21 cellular contexts compared by ENCODE assay signal in the genomic region with DNA sequence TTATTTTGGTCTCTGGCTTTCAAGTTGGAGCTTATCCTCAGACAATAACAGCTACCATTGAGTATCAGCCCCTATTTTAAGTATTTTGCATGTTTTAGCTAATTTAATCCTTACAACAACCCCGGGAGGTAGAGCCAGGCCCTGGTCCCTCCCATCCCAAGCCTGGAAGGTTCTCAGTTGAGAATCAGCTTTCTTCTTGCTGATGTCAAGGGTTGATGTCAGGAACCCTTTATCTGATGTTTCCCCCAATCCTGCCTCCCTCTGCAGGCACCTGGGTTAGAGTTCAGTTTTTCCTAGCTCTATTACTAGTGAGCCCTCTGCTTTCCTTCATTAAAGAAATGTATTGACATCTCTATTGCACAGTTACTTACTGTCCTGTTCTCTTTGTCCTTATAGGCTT. TPM values are rescaled to one million over a fixed set of nuclear protein-coding genes. Genes with fewer than 3 reads are reported as not detected.
A peak's percentile ranks its signal among the peaks of the same experiment; 100 is the strongest.
DNase-seq lines count a peak whose midpoint lies in the region; ATAC-seq, FAIRE-seq and TF ChIP-seq lines count a peak whose summit lies in the region.
"Had no signal": no experiment of that assay in that cellular context is flagged by ENCODE, and none has a peak within 500 bp of the region (broad histone marks: within the 10 kb centered on the region; RNA-seq: fewer than 3 reads in every experiment).

No MANE protein-coding gene starts in this region.

- H3K9me3 Mint-ChIP-seq in HFFc6, result no peaks in the 10 kb centered on the region
- H3K9me3 Mint-ChIP-seq in neural progenitor cell, result no peaks in the 10 kb centered on the region
- H3K9me3 Mint-ChIP-seq: CD8-positive, alpha-beta memory T cell had no signal

- H3K4me2 ChIP-seq in K562 (ENCODE audit: insufficient read depth, low read length) (no peak overlapping the region; the same call in 1 of the 2 replicates), neural progenitor cell (no peak overlapping the region)

- H3K27ac Mint-ChIP-seq in HFFc6 (peak overlapping the region; percentile 12; the same call in 1 of the 2 replicates), neural progenitor cell (no peak overlapping the region)

- no peak for TF ChIP-seq CTCF in HFFc6 (IDR thresholded peaks at IDR 0.05)
- no peak for TF ChIP-seq CTCF in K562 (IDR thresholded peaks at IDR 0.05 in 2 of 3, conservative IDR thresholded peaks at IDR 0.05 in 1 of 3; ENCODE audit: insufficient read depth in 2 of 3, low read depth in 1 of 3, low read length in 3 of 3)
- no peak for TF ChIP-seq CTCF in neural progenitor cell (IDR thresholded peaks at IDR 0.05)

- no peak for TF ChIP-seq POLR2A in K562 (conservative IDR thresholded peaks at IDR 0.05)

- CTCF ChIA-PET in K562 (lab: Yijun Ruan, JAX; ENCODE audit: low intra/inter-chr PET ratio), result no interaction called here

- H3K27ac ChIP-seq in K562 (ENCODE audit: extremely low read depth, low read depth, low read length) (peak overlapping the region; percentile 19; the same call in 2 of the 3 replicates), neural progenitor cell (no peak overlapping the region)
- H3K27ac ChIP-seq: Peyer's patch, SJSA1 had no signal

- POLR2A ChIA-PET in K562 (lab: Yijun Ruan, JAX), result interaction anchor here (0.6 to 8.7 kb wide), 12 partner anchors 8 to 240 kb away, joined by 3 to 76 read pairs (median 4); a partner anchor contains a TSS

- TF ChIP-seq EP300 in K562 (IDR thresholded peaks at IDR 0.05; ENCODE audit: low read length), result no peak

- H3K4me3 Mint-ChIP-seq in HFFc6 (no peak overlapping the region), neural progenitor cell (no peak overlapping the region)

- ATAC-seq in K562 (no peak), HG02938 (IDR thresholded peaks at IDR 0.05; ENCODE audit: unreplicated experiment) (no peak)
- ATAC-seq: GM12878 had no signal

- peaks cover 28 to 68% of the 10 kb centered on the region in 2 experiments for H3K4me1 ChIP-seq in K562 (replicated peaks in 1 of 2; ENCODE audit: control insufficient read depth in 2 of 2, insufficient read depth in 2 of 2, low read length in 2 of 2)
- H3K4me1 ChIP-seq in neural progenitor cell, result peaks cover 20% of the 10 kb centered on the region

- H3K9ac ChIP-seq in K562 (ENCODE audit: insufficient read depth in 1 of 2, low read depth in 2 of 2, low read length in 2 of 2), result peak overlapping the region in 1 of 2 experiments; percentile 0; a peak in 2 of 4 replicates
- no peak overlapping the region for H3K9ac ChIP-seq in neural progenitor cell

- H3F3A ChIP-seq in neural progenitor cell (ENCODE audit: low read depth), result peaks cover 28% of the 10 kb centered on the region

- H3K27me3 ChIP-seq in K562 (ENCODE audit: control insufficient read depth in 2 of 2, insufficient read depth in 2 of 2, low read length in 2 of 2) (no peaks in the 10 kb centered on the region), neural progenitor cell (no peaks in the 10 kb centered on the region)
- H3K27me3 ChIP-seq: Peyer's patch, SJSA1 had no signal

- intact Hi-C loops in K562 (cut with micrococcal nuclease), result loop anchor here (5.0 kb wide), 1 partner anchor 141 kb away; no protein-coding TSS in a partner anchor

- no peaks in the 10 kb centered on the region for H3K9me1 ChIP-seq in K562 (ENCODE audit: control insufficient read depth, insufficient read depth, low read length)

- H4K20me1 ChIP-seq in K562 (replicated peaks; ENCODE audit: control insufficient read depth, insufficient read depth, low read length), result no peaks in the 10 kb centered on the region
- H4K20me1 ChIP-seq in neural progenitor cell (ENCODE audit: low read depth), result no peaks in the 10 kb centered on the region

- H3K4me3 ChIP-seq in K562 (no peak overlapping the region), neural progenitor cell (no peak overlapping the region)
- H3K4me3 ChIP-seq: GM12878, Peyer's patch, SJSA1 had no signal

- BruUV-seq in K562 (replicated peaks; lab: Mats Ljungman, UMichigan), result no TSS peak

- in situ Hi-C loops in K562 (cut with MboI), result no loop called here

- peaks cover 3% of the 10 kb centered on the region; the same call in 1 of the 3 replicates for H3K36me3 ChIP-seq in K562 (ENCODE audit: control insufficient read depth, insufficient read depth, low read length)
- no peaks in the 10 kb centered on the region for H3K36me3 ChIP-seq in neural progenitor cell
- H3K36me3 ChIP-seq: Peyer's patch, SJSA1 had no signal

- no peak for DNase-seq in HFFc6
- DNase-seq in K562 (ENCODE audit: extremely low read depth in 1 of 4, low spot score in 3 of 4), result peak in 1 of 4 experiments; percentile 55
- no peak for DNase-seq in neural progenitor cell (ENCODE audit: low spot score)
- DNase-seq in NCI-H446 treated with DMSO at 0.1 percent for 48 hours (lab: John Stamatoyannopoulos, UW), result no peak
- DNase-seq: C1 segment of cervical spinal cord; CD8-positive, alpha-beta memory T cell; DMS53; EL; GOT3; MM.1S; NCI-H1092 treated with DMSO at 0.1 percent for 48 hours; NCI-H146; NCI-H2081; NCI-H2171 treated with DMSO at 0.1 percent for 48 hours; NCI-H446; Peyer's patch had no signal

- FAIRE-seq in K562 (lab: Jason Lieb, UNC), result no peak
- FAIRE-seq: GM12878, GM18507 had no signal

- H3K36me3 Mint-ChIP-seq in HFFc6 (ENCODE audit: low read depth) (peaks cover 21% of the 10 kb centered on the region), neural progenitor cell (no peaks in the 10 kb centered on the region)

- H3K27me3 Mint-ChIP-seq in HFFc6 (ENCODE audit: insufficient read depth) (no peaks in the 10 kb centered on the region; the same call in 1 of the 2 replicates), neural progenitor cell (ENCODE audit: insufficient read depth, low read depth) (no peaks in the 10 kb centered on the region)
- H3K27me3 Mint-ChIP-seq: CD8-positive, alpha-beta memory T cell had no signal

- 17% methylated on average over 1 of the region's 1 CpG for WGBS in K562 (ENCODE audit: insufficient coverage, low coverage, missing lambda C conversion rate)

- H3K4me1 Mint-ChIP-seq in HFFc6 (ENCODE audit: low read depth), result peaks cover 61% of the 10 kb centered on the region
- H3K4me1 Mint-ChIP-seq in neural progenitor cell, result peaks cover 35% of the 10 kb centered on the region

- H2AFZ ChIP-seq in K562 (ENCODE audit: low read depth, low read length) (peak overlapping the region; percentile 3; the same call in 1 of the 2 replicates), neural progenitor cell (replicated peaks) (peak overlapping the region; percentile 27)

- H3K79me2 ChIP-seq in K562 (ENCODE audit: control insufficient read depth, insufficient read depth, low read length), result peaks cover 42% of the 10 kb centered on the region
- peaks cover 2% of the 10 kb centered on the region for H3K79me2 ChIP-seq in neural progenitor cell (ENCODE audit: low read depth)

- TF ChIP-seq RAD21 in K562 (CRISPR knock-in tag; conservative IDR thresholded peaks at IDR 0.05 in 1 of 2, IDR thresholded peaks at IDR 0.05 in 1 of 2), result no peak

- H3K9me3 ChIP-seq in K562 (replicated peaks; ENCODE audit: control insufficient read depth, insufficient read depth, low read depth, low read length) (no peaks in the 10 kb centered on the region), neural progenitor cell (ENCODE audit: low read depth) (no peaks in the 10 kb centered on the region)
- H3K9me3 ChIP-seq: Peyer's patch, SJSA1 had no signal

RNA-seq across cellular contexts. Expression of a gene that starts 3.6 kb away (rescaled TPM):
- total RNA-seq in HFFc6 (2021; fragmentation: NEBNext Ultra II Directional; extraction: Animal tissue kit (Norgen Biotek cat#: 25700)), result 10 to 100 TPM in 5 of 6 experiments, 1 to 10 TPM in 1; 9.6 to 17.8 (median 14.7) TPM
- total RNA-seq in K562 (2011; cell fraction: chromatin; rRNA removed; ENCODE audit: low replicate concordance), result 6.8 and 15.4 TPM in 2 replicates
- 7.5 and 9.5 TPM in 2 replicates for total RNA-seq in K562 (2011; cell fraction: nucleolus; rRNA removed)
- total RNA-seq in K562 (2011; cell fraction: nucleoplasm; rRNA removed), result 9.6 and 14.4 TPM in 2 replicates
- total RNA-seq in K562 (2014; rRNA removed) (32.6 and 44.7 TPM in 2 replicates), K562 (2014; rRNA removed; fragmentation: Illumina TruSeq; extraction: Trizol) (46.5 and 48.3 TPM in 2 replicates), K562 (2015; rRNA removed; fragmentation: Illumina TruSeq; extraction: Trizol) (41.1 and 44.5 TPM in 2 replicates), K562 (2021) (31.7 and 36.0 TPM in 2 replicates), neural progenitor cell (ENCODE audit: low replicate concordance) (55.5 and 103 TPM in 2 replicates)
- polyA plus RNA-seq in K562 (2011; rRNA removed) (42.8 and 49.4 TPM in 2 replicates), K562 (2014; fragmentation: Illumina TruSeq; extraction: Trizol) (49.7 and 53.2 TPM in 2 replicates), K562 (2014; fragmentation: Nextera tagmentation; extraction: Ambion mirVana) (10 to 100 TPM; 37.9 TPM), K562 (2014; rRNA removed) (32.6 and 40.0 TPM in 2 replicates)
- 12.9 and 26.0 TPM in 2 replicates for polyA plus RNA-seq in K562 (2011; cell fraction: cytosol; rRNA removed)
- 7.9 and 14.9 TPM in 2 replicates for polyA plus RNA-seq in K562 (2011; cell fraction: nucleus; rRNA removed)
- polyA plus RNA-seq in K562 (2012), result 43.0 and 46.8 TPM in 2 replicates
- polyA minus RNA-seq in K562 (2011; rRNA and poly(A)+ RNA removed), result 19.4 and 19.7 TPM in 2 replicates
- 3.7 and 6.6 TPM in 2 replicates for polyA minus RNA-seq in K562 (2011; cell fraction: cytosol; rRNA and poly(A)+ RNA removed)
- 2.6 and 5.1 TPM in 2 replicates for polyA minus RNA-seq in K562 (2011; cell fraction: nucleus; rRNA and poly(A)+ RNA removed)

RNA-seq across cellular contexts. Expression of a gene that starts 3.9 kb away (rescaled TPM):
- total RNA-seq in HFFc6 (2021; fragmentation: NEBNext Ultra II Directional; extraction: Animal tissue kit (Norgen Biotek cat#: 25700)), result 10 to 100 TPM in 3 of 6 experiments, 1 to 10 TPM in 3; 8.9 to 12.3 (median 10.4) TPM
- 68.5 and 80.5 TPM in 2 replicates for total RNA-seq in K562 (2011; cell fraction: chromatin; rRNA removed; ENCODE audit: low replicate concordance)
- 66.4 and 81.6 TPM in 2 replicates for total RNA-seq in K562 (2011; cell fraction: nucleolus; rRNA removed)
- total RNA-seq in K562 (2011; cell fraction: nucleoplasm; rRNA removed), result 80.8 and 97.2 TPM in 2 replicates
- total RNA-seq in K562 (2014; rRNA removed), result 15.7 and 18.2 TPM in 2 replicates
- 23.7 and 25.0 TPM in 2 replicates for total RNA-seq in K562 (2014; rRNA removed; fragmentation: Illumina TruSeq; extraction: Trizol)
- total RNA-seq in K562 (2015; rRNA removed; fragmentation: Illumina TruSeq; extraction: Trizol), result 22.2 and 23.7 TPM in 2 replicates
- total RNA-seq in K562 (2021), result 20.5 and 22.5 TPM in 2 replicates
- 15.3 and 24.9 TPM in 2 replicates for polyA plus RNA-seq in K562 (2011; rRNA removed)
- polyA plus RNA-seq in K562 (2011; cell fraction: cytosol; rRNA removed), result 13.2 and 16.1 TPM in 2 replicates
- 28.4 and 45.9 TPM in 2 replicates for polyA plus RNA-seq in K562 (2011; cell fraction: nucleus; rRNA removed)
- 15.9 and 21.3 TPM in 2 replicates for polyA plus RNA-seq in K562 (2012)
- 25.3 and 31.4 TPM in 2 replicates for polyA plus RNA-seq in K562 (2014; fragmentation: Illumina TruSeq; extraction: Trizol)
- 10 to 100 TPM in 1 of 2 experiments, 1 to 10 TPM in 1; 8.0 to 12.9 TPM for polyA plus RNA-seq in K562 (2014; fragmentation: Nextera tagmentation; extraction: Ambion mirVana)
- 16.6 and 20.3 TPM in 2 replicates for polyA plus RNA-seq in K562 (2014; rRNA removed)
- polyA minus RNA-seq in K562 (2011; rRNA and poly(A)+ RNA removed), result 21.4 and 35.1 TPM in 2 replicates
- polyA minus RNA-seq in K562 (2011; cell fraction: cytosol; rRNA and poly(A)+ RNA removed), result 14.4 and 16.4 TPM in 2 replicates
- polyA minus RNA-seq in K562 (2011; cell fraction: nucleus; rRNA and poly(A)+ RNA removed), result 24.0 and 28.0 TPM in 2 replicates
- 2.2 and 5.5 TPM in 2 replicates for total RNA-seq in neural progenitor cell (ENCODE audit: low replicate concordance)

RNA-seq across cellular contexts. Expression of a gene that starts 25.6 kb away (rescaled TPM):
- total RNA-seq in HFFc6 (2021; fragmentation: NEBNext Ultra II Directional; extraction: Animal tissue kit (Norgen Biotek cat#: 25700)), result 1 to 10 TPM; 4.3 to 5.8 (median 5.4) TPM
- 18.1 and 22.3 TPM in 2 replicates for total RNA-seq in K562 (2011; cell fraction: chromatin; rRNA removed; ENCODE audit: low replicate concordance)
- total RNA-seq in K562 (2011; cell fraction: nucleolus; rRNA removed), result 12.2 and 16.0 TPM in 2 replicates
- 13.1 and 18.3 TPM in 2 replicates for total RNA-seq in K562 (2011; cell fraction: nucleoplasm; rRNA removed)
- total RNA-seq in K562 (2014; rRNA removed), result 14.8 and 17.4 TPM in 2 replicates
- total RNA-seq in K562 (2014; rRNA removed; fragmentation: Illumina TruSeq; extraction: Trizol), result 10.8 and 11.8 TPM in 2 replicates
- 9.2 and 10.7 TPM in 2 replicates for total RNA-seq in K562 (2015; rRNA removed; fragmentation: Illumina TruSeq; extraction: Trizol)
- 11.7 and 15.2 TPM in 2 replicates for total RNA-seq in K562 (2021)
- polyA plus RNA-seq in K562 (2011; rRNA removed), result 11.6 and 11.9 TPM in 2 replicates
- 11.9 and 13.0 TPM in 2 replicates for polyA plus RNA-seq in K562 (2011; cell fraction: cytosol; rRNA removed)
- 30.8 and 50.7 TPM in 2 replicates for polyA plus RNA-seq in K562 (2011; cell fraction: nucleus; rRNA removed)
- 12.4 and 15.2 TPM in 2 replicates for polyA plus RNA-seq in K562 (2012)
- polyA plus RNA-seq in K562 (2014; fragmentation: Illumina TruSeq; extraction: Trizol), result 19.0 and 21.6 TPM in 2 replicates
- 10 to 100 TPM; 20.0 to 30.4 TPM for polyA plus RNA-seq in K562 (2014; fragmentation: Nextera tagmentation; extraction: Ambion mirVana)
- polyA plus RNA-seq in K562 (2014; rRNA removed), result 10.7 and 14.0 TPM in 2 replicates
- polyA minus RNA-seq in K562 (2011; rRNA and poly(A)+ RNA removed), result 6.7 and 7.1 TPM in 2 replicates
- 2.5 and 3.7 TPM in 2 replicates for polyA minus RNA-seq in K562 (2011; cell fraction: cytosol; rRNA and poly(A)+ RNA removed)
- polyA minus RNA-seq in K562 (2011; cell fraction: nucleus; rRNA and poly(A)+ RNA removed), result 11.0 and 16.6 TPM in 2 replicates
- 17.6 and 20.8 TPM in 2 replicates for total RNA-seq in neural progenitor cell (ENCODE audit: low replicate concordance)

RNA-seq across cellular contexts. Expression of a gene that starts 36.0 kb away (rescaled TPM):
- not detected for total RNA-seq in HFFc6 (2021; fragmentation: NEBNext Ultra II Directional; extraction: Animal tissue kit (Norgen Biotek cat#: 25700))
- 0.53 and 2.8 TPM in 2 replicates for total RNA-seq in K562 (2011; cell fraction: chromatin; rRNA removed; ENCODE audit: low replicate concordance)
- 1.0 and 1.2 TPM in 2 replicates for total RNA-seq in K562 (2011; cell fraction: nucleolus; rRNA removed)
- total RNA-seq in K562 (2011; cell fraction: nucleoplasm; rRNA removed), result 1.4 and 1.8 TPM in 2 replicates
- total RNA-seq in K562 (2014; rRNA removed), result 0.08 and 0.09 TPM in 2 replicates
- total RNA-seq in K562 (2014; rRNA removed; fragmentation: Illumina TruSeq; extraction: Trizol), result 0.18 and 0.22 TPM in 2 replicates
- total RNA-seq in K562 (2015; rRNA removed; fragmentation: Illumina TruSeq; extraction: Trizol), result 0.04 and 0.22 TPM in 2 replicates
- 0.27 and 0.34 TPM in 2 replicates for total RNA-seq in K562 (2021)
- polyA plus RNA-seq in K562 (2011; rRNA removed), result 0.49 and 0.58 TPM in 2 replicates
- 0.07 and 0.19 TPM in 2 replicates for polyA plus RNA-seq in K562 (2011; cell fraction: cytosol; rRNA removed)
- polyA plus RNA-seq in K562 (2011; cell fraction: nucleus; rRNA removed), result 0.61 and 1.6 TPM in 2 replicates
- polyA plus RNA-seq in K562 (2012), result 0.14 and 0.35 TPM in 2 replicates
- polyA plus RNA-seq in K562 (2014; fragmentation: Illumina TruSeq; extraction: Trizol), result 0.21 and 0.27 TPM in 2 replicates
- under 1 TPM; 0.18 to 0.21 TPM for polyA plus RNA-seq in K562 (2014; fragmentation: Nextera tagmentation; extraction: Ambion mirVana)
- polyA plus RNA-seq in K562 (2014; rRNA removed), result 0.09 TPM in 2 replicates
- 0.25 and 0.75 TPM in 2 replicates for polyA minus RNA-seq in K562 (2011; rRNA and poly(A)+ RNA removed)
- polyA minus RNA-seq in K562 (2011; cell fraction: cytosol; rRNA and poly(A)+ RNA removed), result not detected in 2 replicates
- 0.54 and 0.78 TPM in 2 replicates for polyA minus RNA-seq in K562 (2011; cell fraction: nucleus; rRNA and poly(A)+ RNA removed)
- 0.31 and 0.47 TPM in 2 replicates for total RNA-seq in neural progenitor cell (ENCODE audit: low replicate concordance)
- total RNA-seq: LHCN-M2, Peyer's patch, SJSA1 had no signal
- polyA plus RNA-seq: CD8-positive, alpha-beta memory T cell had no signal

RNA-seq across cellular contexts. Expression of a gene that starts 53.8 kb away (rescaled TPM):
- 1 to 10 TPM; 4.9 to 8.8 (median 6.0) TPM for total RNA-seq in HFFc6 (2021; fragmentation: NEBNext Ultra II Directional; extraction: Animal tissue kit (Norgen Biotek cat#: 25700))
- total RNA-seq in K562 (2011; cell fraction: chromatin; rRNA removed; ENCODE audit: low replicate concordance), result 18.1 and 39.6 TPM in 2 replicates
- total RNA-seq in K562 (2011; cell fraction: nucleolus; rRNA removed), result 13.2 and 14.9 TPM in 2 replicates
- 26.0 and 38.0 TPM in 2 replicates for total RNA-seq in K562 (2011; cell fraction: nucleoplasm; rRNA removed)
- total RNA-seq in K562 (2014; rRNA removed), result 3.5 and 5.7 TPM in 2 replicates
- 5.2 and 8.1 TPM in 2 replicates for total RNA-seq in K562 (2014; rRNA removed; fragmentation: Illumina TruSeq; extraction: Trizol)
- 5.3 and 5.9 TPM in 2 replicates for total RNA-seq in K562 (2015; rRNA removed; fragmentation: Illumina TruSeq; extraction: Trizol)
- 5.7 and 8.5 TPM in 2 replicates for total RNA-seq in K562 (2021)
- polyA plus RNA-seq in K562 (2011; rRNA removed), result 12.5 and 13.9 TPM in 2 replicates
- polyA plus RNA-seq in K562 (2011; cell fraction: cytosol; rRNA removed), result 4.9 and 5.3 TPM in 2 replicates
- polyA plus RNA-seq in K562 (2011; cell fraction: nucleus; rRNA removed), result 3.7 and 8.0 TPM in 2 replicates
- 3.3 and 7.4 TPM in 2 replicates for polyA plus RNA-seq in K562 (2012)
- polyA plus RNA-seq in K562 (2014; fragmentation: Illumina TruSeq; extraction: Trizol), result 5.4 and 7.1 TPM in 2 replicates
- polyA plus RNA-seq in K562 (2014; fragmentation: Nextera tagmentation; extraction: Ambion mirVana), result 1 to 10 TPM in 1 of 2 experiments, under 1 TPM in 1; 0.55 to 1.8 TPM
- 3.4 and 3.5 TPM in 2 replicates for polyA plus RNA-seq in K562 (2014; rRNA removed)
- polyA minus RNA-seq in K562 (2011; rRNA and poly(A)+ RNA removed), result 9.5 and 11.0 TPM in 2 replicates
- 1.8 and 2.4 TPM in 2 replicates for polyA minus RNA-seq in K562 (2011; cell fraction: cytosol; rRNA and poly(A)+ RNA removed)
- 5.1 and 8.7 TPM in 2 replicates for polyA minus RNA-seq in K562 (2011; cell fraction: nucleus; rRNA and poly(A)+ RNA removed)
- 5.3 and 19.0 TPM in 2 replicates for total RNA-seq in neural progenitor cell (ENCODE audit: low replicate concordance)
